ENCODE assay signal across 35 cellular contexts in the genomic region with DNA sequence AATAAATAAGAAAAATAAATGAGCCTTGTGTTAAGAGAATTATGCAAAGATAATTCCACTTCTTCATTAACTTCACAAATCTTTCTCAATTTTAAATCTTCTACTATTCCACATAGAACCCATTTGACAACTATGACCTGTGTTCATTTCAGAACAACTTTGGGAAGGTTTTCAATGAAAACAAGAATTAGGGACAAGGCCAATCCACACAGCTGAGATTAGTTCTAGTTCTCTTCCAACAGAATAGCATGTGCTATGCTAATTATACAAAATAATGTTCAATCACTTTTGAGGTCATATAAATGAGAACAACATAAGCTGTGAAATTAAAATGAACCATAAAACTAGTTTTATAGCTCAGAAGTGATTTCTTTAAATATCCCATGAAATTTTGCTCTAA. TPM values are rescaled to one million over a fixed set of nuclear protein-coding genes. Genes with fewer than 3 reads are reported as not detected.
"Had no signal": no experiment of that assay in that cellular context is flagged by ENCODE, and none has a peak within 500 bp of the region (broad histone marks: within the 10 kb centered on the region; RNA-seq: fewer than 3 reads in every experiment).

No MANE protein-coding gene starts in this region.

- H3K27ac ChIP-seq: adrenal gland, breast epithelium, cardiac muscle cell, dorsolateral prefrontal cortex, epithelial cell of prostate, esophagus squamous epithelium, WERI-Rb-1 had no signal

- H3K4me3 Mint-ChIP-seq: activated B cell treated with CpG ODN at 0.5 μM for 24 hours; activated CD8-positive, alpha-beta T cell treated with anti-CD3 and anti-CD28 coated beads for 36 hours; activated naive CD4-positive, alpha-beta T cell treated with anti-CD3 and anti-CD28 coated beads for 36 hours; activated naive CD4-positive, alpha-beta T cell treated with anti-CD3 and anti-CD28 coated beads, Interleukin-2, amount 50 U/mL, for 24 hours; activated naive CD8-positive, alpha-beta T cell treated with anti-CD3 and anti-CD28 coated beads for 36 hours; activated naive CD8-positive, alpha-beta T cell treated with anti-CD3 and anti-CD28 coated beads, Interleukin-2, amount 50 U/mL, for 24 hours; activated T-cell treated with anti-CD3 and anti-CD28 coated beads, Interleukin-2, amount 50 U/mL, for 4 hours; activated T-helper 17 cell treated with anti-CD3 and anti-CD28 coated beads, Interleukin-2, amount 50 U/mL, for 72 hours; brain; dendritic cell treated with granulocyte-macrophage colony-stimulating factor and Interleukin-4, amounts not matched to agents 40 ng/mL and 50 ng/mL, for 4 days; T-helper 17 cell; T-helper 2 cell treated with Interferon-gamma antibody and Interleukin-4, amounts not matched to agents 5 μg/mL and 100 μg/mL, for 36 hours had no signal

- H3K4me1 Mint-ChIP-seq: activated B cell treated with CpG ODN at 0.5 μM for 24 hours; activated naive CD4-positive, alpha-beta T cell treated with anti-CD3 and anti-CD28 coated beads, Interleukin-2, amount 50 U/mL, for 24 hours; activated naive CD8-positive, alpha-beta T cell treated with anti-CD3 and anti-CD28 coated beads for 36 hours; activated naive CD8-positive, alpha-beta T cell treated with anti-CD3 and anti-CD28 coated beads, Interleukin-2, amount 50 U/mL, for 24 hours; activated T-helper 17 cell treated with anti-CD3 and anti-CD28 coated beads, Interleukin-2, amount 50 U/mL, for 72 hours had no signal

- H3K27ac Mint-ChIP-seq: activated B cell treated with CpG ODN at 0.5 μM for 24 hours; activated CD8-positive, alpha-beta T cell treated with anti-CD3 and anti-CD28 coated beads for 36 hours; activated naive CD4-positive, alpha-beta T cell treated with anti-CD3 and anti-CD28 coated beads for 36 hours; activated naive CD4-positive, alpha-beta T cell treated with anti-CD3 and anti-CD28 coated beads, Interleukin-2, amount 50 U/mL, for 24 hours; activated naive CD8-positive, alpha-beta T cell treated with anti-CD3 and anti-CD28 coated beads for 36 hours; activated naive CD8-positive, alpha-beta T cell treated with anti-CD3 and anti-CD28 coated beads, Interleukin-2, amount 50 U/mL, for 24 hours; activated T-helper 17 cell treated with anti-CD3 and anti-CD28 coated beads, Interleukin-2, amount 50 U/mL, for 72 hours; brain; dendritic cell treated with granulocyte-macrophage colony-stimulating factor and Interleukin-4, amounts not matched to agents 40 ng/mL and 50 ng/mL, for 4 days; T-helper 17 cell; T-helper 2 cell treated with Interferon-gamma antibody and Interleukin-4, amounts not matched to agents 5 μg/mL and 100 μg/mL, for 36 hours had no signal

- H3K9me3 ChIP-seq: adrenal gland, breast epithelium, esophagus squamous epithelium had no signal

- H3K27me3 ChIP-seq: adrenal gland, breast epithelium, cardiac muscle cell, dorsolateral prefrontal cortex had no signal

- H3K4me1 ChIP-seq: breast epithelium had no signal

- DNase-seq: activated B cell treated with CpG ODN at 0.5 μM for 24 hours; activated CD4-positive, alpha-beta T cell treated with anti-CD3 and anti-CD28 coated beads for 48 hours; activated CD4-positive, alpha-beta T cell treated with anti-CD3 and anti-CD28 coated beads, Interleukin-2, amount 50 U/mL, for 1 hour; activated CD4-positive, alpha-beta T cell treated with anti-CD3 and anti-CD28 coated beads, Interleukin-2, amount 50 U/mL, for 48 hours; activated CD8-positive, alpha-beta memory T cell treated with anti-CD3 and anti-CD28 coated beads for 24 hours; activated CD8-positive, alpha-beta T cell treated with anti-CD3 and anti-CD28 coated beads for 36 hours; activated effector memory CD4-positive, alpha-beta T cell treated with Interleukin-2 at 50 U/mL for 16 hours; activated naive CD4-positive, alpha-beta T cell treated with anti-CD3 and anti-CD28 coated beads for 36 hours; activated naive CD8-positive, alpha-beta T cell treated with anti-CD3 and anti-CD28 coated beads for 36 hours; activated naive CD8-positive, alpha-beta T cell treated with anti-CD3 and anti-CD28 coated beads, Interleukin-2, amount 50 U/mL, for 24 hours; activated T-cell treated with anti-CD3 and anti-CD28 coated beads, Interleukin-2, amount 50 U/mL, for 4 hours; adrenal gland; amygdala; aorta; central memory CD4-positive, alpha-beta T cell; cerebellar nuclear complex; dorsolateral prefrontal cortex; effector memory CD4-positive, alpha-beta T cell; esophagus squamous epithelium; T-helper 1 cell; T-helper 17 cell; T1000; WERI-Rb-1 had no signal

- H3K27me3 Mint-ChIP-seq: activated B cell treated with CpG ODN at 0.5 μM for 24 hours, brain had no signal

- H3K4me3 ChIP-seq: adrenal gland, breast epithelium, cardiac muscle cell, coronary artery, dorsolateral prefrontal cortex, esophagus squamous epithelium had no signal

- H3K36me3 Mint-ChIP-seq: activated naive CD4-positive, alpha-beta T cell treated with anti-CD3 and anti-CD28 coated beads, Interleukin-2, amount 50 U/mL, for 24 hours; activated naive CD8-positive, alpha-beta T cell treated with anti-CD3 and anti-CD28 coated beads for 36 hours; brain had no signal

- FAIRE-seq: endothelial cell of umbilical vein, frontal cortex had no signal

- H3K9me3 Mint-ChIP-seq: activated B cell treated with CpG ODN at 0.5 μM for 24 hours; activated CD8-positive, alpha-beta T cell treated with anti-CD3 and anti-CD28 coated beads for 36 hours; activated naive CD4-positive, alpha-beta T cell treated with anti-CD3 and anti-CD28 coated beads for 36 hours; activated naive CD4-positive, alpha-beta T cell treated with anti-CD3 and anti-CD28 coated beads, Interleukin-2, amount 50 U/mL, for 24 hours; activated naive CD8-positive, alpha-beta T cell treated with anti-CD3 and anti-CD28 coated beads for 36 hours; activated naive CD8-positive, alpha-beta T cell treated with anti-CD3 and anti-CD28 coated beads, Interleukin-2, amount 50 U/mL, for 24 hours; activated T-cell treated with anti-CD3 and anti-CD28 coated beads, Interleukin-2, amount 50 U/mL, for 4 hours; activated T-helper 17 cell treated with anti-CD3 and anti-CD28 coated beads, Interleukin-2, amount 50 U/mL, for 72 hours; dendritic cell treated with granulocyte-macrophage colony-stimulating factor and Interleukin-4, amounts not matched to agents 40 ng/mL and 50 ng/mL, for 4 days; T-helper 2 cell treated with Interferon-gamma antibody and Interleukin-4, amounts not matched to agents 5 μg/mL and 100 μg/mL, for 36 hours had no signal

- ATAC-seq: activated CD4-positive, CD25-positive, alpha-beta regulatory T cell treated with anti-CD3 and anti-CD28 coated beads, Interleukin-2, amount 50 U/mL, for 24 hours; activated CD8-positive, alpha-beta T cell treated with anti-CD3 and anti-CD28 coated beads for 36 hours; activated naive CD8-positive, alpha-beta T cell treated with anti-CD3 and anti-CD28 coated beads, Interleukin-2, amount 50 U/mL, for 24 hours; activated T-cell treated with anti-CD3 and anti-CD28 coated beads, Interleukin-2, amount 50 U/mL, for 4 hours; activated T-helper 17 cell treated with anti-CD3 and anti-CD28 coated beads, Interleukin-2, amount 50 U/mL, for 72 hours; T-helper 17 cell had no signal

- H3K36me3 ChIP-seq: adrenal gland, breast epithelium, cardiac muscle cell, esophagus squamous epithelium, WERI-Rb-1 had no signal

RNA-seq across cellular contexts. Expression of a gene that starts 7.2 kb away (rescaled TPM):
- total RNA-seq: activated naive CD4-positive, alpha-beta T cell treated with anti-CD3 and anti-CD28 coated beads for 36 hours had no signal
